Comparison of ENCODE assay signal across 17 cellular contexts in genomic region chr6:75288023-75288422, GRCh38. TPM values are rescaled to one million over a fixed set of nuclear protein-coding genes. Genes with fewer than 3 reads are reported as not detected.
DNase-seq lines count a peak whose midpoint lies in the region; ATAC-seq and TF ChIP-seq lines count a peak whose summit lies in the region.
"Had no signal": no experiment of that assay in that cellular context is flagged by ENCODE, and none has a peak within 500 bp of the region (broad histone marks: within the 10 kb centered on the region; RNA-seq: fewer than 3 reads in every experiment).

No MANE protein-coding gene starts in this region.

- WGBS in trophoblast cell (ENCODE audit: extremely low coverage, insufficient coverage, insufficient read length) = no CpG with 5 or more reads among the region's 1 CpG

- H3K27me3 Mint-ChIP-seq in activated CD8-positive, alpha-beta T cell treated with anti-CD3 and anti-CD28 coated beads for 36 hours = no peaks in the 10 kb centered on the region
- H3K27me3 Mint-ChIP-seq in activated CD8-positive, alpha-beta T cell treated with anti-CD3 and anti-CD28 coated beads, Interleukin-2, amount 10 ng/mL, durations not matched to agents 7 days and 5 days (ENCODE audit: low read depth) = no peaks in the 10 kb centered on the region
- H3K27me3 Mint-ChIP-seq in activated naive CD8-positive, alpha-beta T cell treated with anti-CD3 and anti-CD28 coated beads, Interleukin-2, amount 50 U/mL, for 24 hours = no peaks in the 10 kb centered on the region
- H3K27me3 Mint-ChIP-seq: CD4-positive, alpha-beta T cell had no signal

- no peak for DNase-seq in activated CD8-positive, alpha-beta T cell treated with anti-CD3 and anti-CD28 coated beads for 36 hours
- DNase-seq in activated CD8-positive, alpha-beta T cell treated with anti-CD3 and anti-CD28 coated beads, Interleukin-2, amount 10 ng/mL, durations not matched to agents 7 days and 5 days = no peak
- DNase-seq in HPDE6-E6E7 (ENCODE audit: extremely low spot score) (peak; percentile 14), trophoblast cell (peak; percentile 54 to 95), glomerular visceral epithelial cell (ENCODE audit: extremely low spot score) (no peak), NCI-H2107 (lab: John Stamatoyannopoulos, UW) (no peak), NCI-H748 (lab: John Stamatoyannopoulos, UW; ENCODE audit: unreplicated experiment) (no peak)
- no peak for DNase-seq in activated naive CD8-positive, alpha-beta T cell treated with anti-CD3 and anti-CD28 coated beads, Interleukin-2, amount 50 U/mL, for 24 hours
- DNase-seq: 8988T; BE2C; CD4-positive, alpha-beta T cell; DMS53; NCI-H1417; NCI-H1930; NCI-H524; SHP77 had no signal

- peak overlapping the region; percentile 93 for H2BK12ac ChIP-seq in trophoblast cell (ENCODE audit: low read length)

- peaks cover 29% of the 10 kb centered on the region for H3K4me1 Mint-ChIP-seq in activated CD8-positive, alpha-beta T cell treated with anti-CD3 and anti-CD28 coated beads for 36 hours (ENCODE audit: low read depth)
- H3K4me1 Mint-ChIP-seq in activated CD8-positive, alpha-beta T cell treated with anti-CD3 and anti-CD28 coated beads, Interleukin-2, amount 10 ng/mL, durations not matched to agents 7 days and 5 days (ENCODE audit: low read depth) = peaks cover 27% of the 10 kb centered on the region
- peaks cover 6% of the 10 kb centered on the region for H3K4me1 Mint-ChIP-seq in activated naive CD8-positive, alpha-beta T cell treated with anti-CD3 and anti-CD28 coated beads, Interleukin-2, amount 50 U/mL, for 24 hours

- peaks cover 8% of the 10 kb centered on the region for H3K79me2 ChIP-seq in trophoblast cell (ENCODE audit: control insufficient read depth, insufficient read depth, low read length, poor library complexity)

- no peak for TF ChIP-seq CTCF in activated CD8-positive, alpha-beta T cell treated with anti-CD3 and anti-CD28 coated beads for 36 hours (IDR thresholded peaks at IDR 0.05)

- no peak overlapping the region for H3K4me3 Mint-ChIP-seq in activated CD8-positive, alpha-beta T cell treated with anti-CD3 and anti-CD28 coated beads for 36 hours
- no peak overlapping the region for H3K4me3 Mint-ChIP-seq in activated CD8-positive, alpha-beta T cell treated with anti-CD3 and anti-CD28 coated beads, Interleukin-2, amount 10 ng/mL, durations not matched to agents 7 days and 5 days
- no peak overlapping the region for H3K4me3 Mint-ChIP-seq in activated naive CD8-positive, alpha-beta T cell treated with anti-CD3 and anti-CD28 coated beads, Interleukin-2, amount 50 U/mL, for 24 hours

- CTCF ChIA-PET in activated CD8-positive, alpha-beta T cell treated with anti-CD3 and anti-CD28 coated beads for 36 hours (lab: Charles Lee) = interaction anchor here (1.3 kb wide), 1 partner anchor 20 kb away, joined by 3 read pairs; no protein-coding TSS in a partner anchor
- CTCF ChIA-PET in activated CD8-positive, alpha-beta T cell treated with anti-CD3 and anti-CD28 coated beads, Interleukin-2, amount 10 ng/mL, durations not matched to agents 7 days and 5 days (lab: Charles Lee) = interaction anchor here (1.8 kb wide), 1 partner anchor 20 kb away, joined by 4 read pairs; no protein-coding TSS in a partner anchor

- intact Hi-C loops in activated CD8-positive, alpha-beta T cell treated with anti-CD3 and anti-CD28 coated beads for 36 hours (cut with micrococcal nuclease) = no loop called here

- H4K91ac ChIP-seq in trophoblast cell (ENCODE audit: low read depth, low read length) = peak overlapping the region; percentile 93

- no peak overlapping the region for H2AFZ ChIP-seq in trophoblast cell (ENCODE audit: insufficient read depth, low read length, poor library complexity)

- H3K9me3 ChIP-seq in trophoblast cell (ENCODE audit: insufficient read depth, low read depth, low read length) = no peaks in the 10 kb centered on the region
- H3K9me3 ChIP-seq: BE2C, HAP-1 had no signal

- no peak overlapping the region for H3K27ac ChIP-seq in trophoblast cell (ENCODE audit: low read depth, low read length)

- POLR2A ChIA-PET in activated CD8-positive, alpha-beta T cell treated with anti-CD3 and anti-CD28 coated beads for 36 hours (lab: Charles Lee) = no interaction called here
- POLR2A ChIA-PET in activated CD8-positive, alpha-beta T cell treated with anti-CD3 and anti-CD28 coated beads, Interleukin-2, amount 10 ng/mL, durations not matched to agents 7 days and 5 days (lab: Charles Lee) = no interaction called here

- no peaks in the 10 kb centered on the region for H3K9me3 Mint-ChIP-seq in activated CD8-positive, alpha-beta T cell treated with anti-CD3 and anti-CD28 coated beads for 36 hours
- no peaks in the 10 kb centered on the region for H3K9me3 Mint-ChIP-seq in activated CD8-positive, alpha-beta T cell treated with anti-CD3 and anti-CD28 coated beads, Interleukin-2, amount 10 ng/mL, durations not matched to agents 7 days and 5 days (ENCODE audit: insufficient read depth)
- no peaks in the 10 kb centered on the region for H3K9me3 Mint-ChIP-seq in activated naive CD8-positive, alpha-beta T cell treated with anti-CD3 and anti-CD28 coated beads, Interleukin-2, amount 50 U/mL, for 24 hours
- H3K9me3 Mint-ChIP-seq: CD4-positive, alpha-beta T cell had no signal

- peaks cover 4 to 14% of the 10 kb centered on the region in 2 experiments for H3K4me1 ChIP-seq in trophoblast cell (ENCODE audit: control insufficient read depth in 1 of 2, insufficient read depth in 2 of 2, low read length in 2 of 2)
- H3K4me1 ChIP-seq: BE2C had no signal

- H3K4me2 ChIP-seq in trophoblast cell (ENCODE audit: low read length) = no peak overlapping the region

- ATAC-seq in activated CD8-positive, alpha-beta T cell treated with anti-CD3 and anti-CD28 coated beads for 36 hours = no peak
- ATAC-seq in activated CD8-positive, alpha-beta T cell treated with anti-CD3 and anti-CD28 coated beads, Interleukin-2, amount 10 ng/mL, durations not matched to agents 7 days and 5 days = no peak
- ATAC-seq in activated naive CD8-positive, alpha-beta T cell treated with anti-CD3 and anti-CD28 coated beads, Interleukin-2, amount 50 U/mL, for 24 hours = no peak

- no peak overlapping the region for H3K4me3 ChIP-seq in trophoblast cell (ENCODE audit: low read depth, low read length)
- H3K4me3 ChIP-seq: HAP-1 had no signal

- no peak overlapping the region for H3K23ac ChIP-seq in trophoblast cell (ENCODE audit: low read length)

- H3K14ac ChIP-seq in trophoblast cell (ENCODE audit: low read length) = peak overlapping the region; percentile 82

- no peak overlapping the region for H3K18ac ChIP-seq in trophoblast cell (ENCODE audit: low read length)

- peak overlapping the region; percentile 91 for H2BK5ac ChIP-seq in trophoblast cell (ENCODE audit: low read depth, low read length, poor library complexity)

- peak overlapping the region; percentile 91 for H2BK120ac ChIP-seq in trophoblast cell (ENCODE audit: insufficient read depth, low read length, poor library complexity)

- H3K36me3 ChIP-seq in trophoblast cell (ENCODE audit: control insufficient read depth in 1 of 2, insufficient read depth in 2 of 2, low read length in 2 of 2) = no peaks in the 10 kb centered on the region
- H3K36me3 ChIP-seq: BE2C, HAP-1 had no signal

- peaks cover 14% of the 10 kb centered on the region for H3K79me1 ChIP-seq in trophoblast cell (ENCODE audit: low read length)

- no peak overlapping the region for H2AK5ac ChIP-seq in trophoblast cell (ENCODE audit: low read length)

- peaks cover 8% of the 10 kb centered on the region for H3K36me3 Mint-ChIP-seq in activated CD8-positive, alpha-beta T cell treated with anti-CD3 and anti-CD28 coated beads for 36 hours (ENCODE audit: low read depth)
- peaks cover 10% of the 10 kb centered on the region for H3K36me3 Mint-ChIP-seq in activated CD8-positive, alpha-beta T cell treated with anti-CD3 and anti-CD28 coated beads, Interleukin-2, amount 10 ng/mL, durations not matched to agents 7 days and 5 days (ENCODE audit: low read depth)
- H3K36me3 Mint-ChIP-seq in activated naive CD8-positive, alpha-beta T cell treated with anti-CD3 and anti-CD28 coated beads, Interleukin-2, amount 50 U/mL, for 24 hours (ENCODE audit: low read depth) = peaks cover 8% of the 10 kb centered on the region

- H3K9ac ChIP-seq in trophoblast cell (ENCODE audit: low read length) = no peak overlapping the region

- peak overlapping the region; percentile 76 for H3K27ac Mint-ChIP-seq in activated CD8-positive, alpha-beta T cell treated with anti-CD3 and anti-CD28 coated beads for 36 hours
- no peak overlapping the region for H3K27ac Mint-ChIP-seq in activated CD8-positive, alpha-beta T cell treated with anti-CD3 and anti-CD28 coated beads, Interleukin-2, amount 10 ng/mL, durations not matched to agents 7 days and 5 days
- peak overlapping the region; percentile 44 for H3K27ac Mint-ChIP-seq in activated naive CD8-positive, alpha-beta T cell treated with anti-CD3 and anti-CD28 coated beads, Interleukin-2, amount 50 U/mL, for 24 hours
- H3K27ac Mint-ChIP-seq: CD4-positive, alpha-beta T cell had no signal

- H4K8ac ChIP-seq in trophoblast cell (ENCODE audit: low read depth, low read length) = peak overlapping the region; percentile 77

- H3K4ac ChIP-seq in trophoblast cell (ENCODE audit: low read depth, low read length) = no peak overlapping the region

- no peaks in the 10 kb centered on the region for H3K27me3 ChIP-seq in trophoblast cell (ENCODE audit: insufficient read depth, low read length)
- H3K27me3 ChIP-seq: BE2C had no signal

- no peak overlapping the region for H4K12ac ChIP-seq in trophoblast cell (ENCODE audit: low read depth, low read length)

RNA-seq across cellular contexts. Expression of gene TMEM30A, which starts 3.4 kb away (rescaled TPM):
- total RNA-seq in activated CD8-positive, alpha-beta T cell treated with anti-CD3 and anti-CD28 coated beads for 36 hours = 10 to 100 TPM; 39.7 to 39.9 TPM
- total RNA-seq in activated CD8-positive, alpha-beta T cell treated with anti-CD3 and anti-CD28 coated beads, Interleukin-2, amount 10 ng/mL, durations not matched to agents 7 days and 5 days = 10 to 100 TPM; 50.2 to 56.4 TPM
- polyA plus RNA-seq in trophoblast cell (2013) = 84.0 and 85.1 TPM in 2 replicates

RNA-seq across cellular contexts. Expression of gene COX7A2, which starts 44.4 kb away (rescaled TPM):
- 100 to 1,000 TPM; 481 to 485 TPM for total RNA-seq in activated CD8-positive, alpha-beta T cell treated with anti-CD3 and anti-CD28 coated beads for 36 hours
- total RNA-seq in activated CD8-positive, alpha-beta T cell treated with anti-CD3 and anti-CD28 coated beads, Interleukin-2, amount 10 ng/mL, durations not matched to agents 7 days and 5 days = 100 to 1,000 TPM; 430 to 441 TPM
- polyA plus RNA-seq in trophoblast cell (2013) = 835 and 927 TPM in 2 replicates

Comparison
In these comparisons a context has a peak if more than half of its experiments do, and no peak if none do; other contexts are left out.
1. DNase-seq: peak in HPDE6-E6E7 (single experiment) and trophoblast cell (2 of 2); none in activated CD8-positive, alpha-beta T cell treated with anti-CD3 and anti-CD28 coated beads for 36 hours (single experiment), activated CD8-positive, alpha-beta T cell treated with anti-CD3 and anti-CD28 coated beads, Interleukin-2, amount 10 ng/mL, durations not matched to agents 7 days and 5 days (single experiment), activated naive CD8-positive, alpha-beta T cell treated with anti-CD3 and anti-CD28 coated beads, Interleukin-2, amount 50 U/mL, for 24 hours (single experiment), glomerular visceral epithelial cell (single experiment), NCI-H2107 (single experiment) and NCI-H748 (single experiment).